ENCODE assay signal across 16 cellular contexts in the genomic region with DNA sequence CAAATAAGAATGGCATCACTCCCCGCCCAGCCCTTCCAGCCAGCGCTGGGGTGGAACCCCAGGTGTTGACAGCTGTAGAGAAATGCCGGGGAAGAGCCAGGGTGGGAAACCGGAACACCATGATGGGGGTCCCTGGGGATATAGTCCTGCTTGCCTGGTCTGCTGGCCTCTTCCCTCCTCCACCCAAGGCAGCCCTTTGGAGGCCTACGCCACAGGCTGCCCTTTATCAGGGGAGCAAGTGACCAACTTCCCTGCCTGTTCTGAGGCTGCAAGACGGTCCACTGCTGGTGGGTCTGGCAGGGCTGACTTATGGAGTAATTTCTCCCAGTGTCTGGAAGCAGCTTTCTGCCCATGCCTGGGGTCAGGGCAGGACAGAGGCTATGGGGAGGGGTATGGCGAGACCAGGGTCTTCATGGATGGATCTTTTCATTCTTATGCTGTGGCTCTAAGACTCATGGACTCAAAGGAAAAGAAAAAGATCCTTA. TPM values are rescaled to one million over a fixed set of nuclear protein-coding genes. Genes with fewer than 3 reads are reported as not detected.
"Had no signal": no experiment of that assay in that cellular context is flagged by ENCODE, and none has a peak within 500 bp of the region (broad histone marks: within the 10 kb centered on the region; RNA-seq: fewer than 3 reads in every experiment).

No MANE protein-coding gene starts in this region.

- H3K4me1 ChIP-seq: neural progenitor cell had no signal

- H3K27me3 Mint-ChIP-seq: activated B cell treated with CpG ODN at 0.5 μM for 24 hours; activated naive CD8-positive, alpha-beta T cell; T-helper 17 cell had no signal

- ATAC-seq: left lung, pancreas, T-helper 17 cell had no signal

- H3K27me3 ChIP-seq: ascending aorta, left lung, neural progenitor cell, pancreas had no signal

- DNase-seq: activated CD4-positive, alpha-beta T cell treated with anti-CD3 and anti-CD28 coated beads, Interleukin-2, amount 50 U/mL, for 1 hour; foreskin melanocyte; retina; SHP77; stimulated activated CD4-positive, alpha-beta T cell treated with anti-CD3 and anti-CD28 coated beads, Interleukin-2, amount 100 ng/mL, for 24 hours; stimulated activated naive CD4-positive, alpha-beta T cell; substantia nigra; T-helper 17 cell had no signal

- H3K27ac Mint-ChIP-seq: activated B cell treated with CpG ODN at 0.5 μM for 24 hours; activated naive CD8-positive, alpha-beta T cell; T-helper 17 cell; type B pancreatic cell had no signal

- H3K27ac ChIP-seq: ascending aorta, left lung, neural progenitor cell, pancreas had no signal

- H3K4me3 Mint-ChIP-seq: activated B cell treated with CpG ODN at 0.5 μM for 24 hours; activated naive CD8-positive, alpha-beta T cell; T-helper 17 cell; type B pancreatic cell had no signal

- H3K9me3 Mint-ChIP-seq: activated B cell treated with CpG ODN at 0.5 μM for 24 hours, neural progenitor cell, type B pancreatic cell had no signal

- H3K36me3 Mint-ChIP-seq: type B pancreatic cell had no signal

- H3K4me3 ChIP-seq: ascending aorta, left lung, neural progenitor cell, pancreas had no signal

- H3K36me3 ChIP-seq: ascending aorta, left lung, neural progenitor cell, pancreas had no signal

- H3K9me3 ChIP-seq: ascending aorta, left lung, pancreas had no signal

RNA-seq across cellular contexts. Expression of gene EDN2, which starts 50.8 kb away (rescaled TPM):
- total RNA-seq: activated B cell treated with CpG ODN at 0.5 μM for 24 hours, ascending aorta, endothelial cell of umbilical vein had no signal
- polyA plus RNA-seq: endothelial cell of umbilical vein had no signal
